10 cellular contexts compared by ENCODE assay signal in genomic region chr6:44388876-44389275, GRCh38. TPM values are rescaled to one million over a fixed set of nuclear protein-coding genes. Genes with fewer than 3 reads are reported as not detected.
DNase-seq lines count a peak whose midpoint lies in the region; ATAC-seq and TF ChIP-seq lines count a peak whose summit lies in the region.
"Had no signal": no experiment of that assay in that cellular context is flagged by ENCODE, and none has a peak within 500 bp of the region (broad histone marks: within the 10 kb centered on the region; RNA-seq: fewer than 3 reads in every experiment).

No MANE protein-coding gene starts in this region.

- DNase-seq in activated T-cell treated with anti-CD3 and anti-CD28 coated beads, Interleukin-2, amount 50 U/mL, for 4 hours: no peak
- DNase-seq in activated T-cell treated with anti-CD3 and anti-CD28 coated beads for 4 hours: no peak
- no peak for DNase-seq in activated T-helper 1 cell treated with anti-CD3 and anti-CD28 coated beads, Interleukin-12 subunit alpha, Interleukin-12 subunit beta, Interleukin-2, Interleukin-4 antibody, amounts not matched to agents 30 ng/mL and 10 ng/mL and 1 ng/mL, durations not matched to agents 14 hours and 24 hours and 36 hours (ENCODE audit: low spot score)
- no peak for DNase-seq in kidney epithelial cell (ENCODE audit: low read depth)
- no peak for DNase-seq in SK-N-DZ (ENCODE audit: low spot score)
- no peak for DNase-seq in NCI-H1436 treated with DMSO at 0.1 percent for 48 hours (lab: John Stamatoyannopoulos, UW)
- no peak for DNase-seq in ureter (ENCODE audit: low spot score)
- DNase-seq: COR-L47, NCI-H1105 treated with DMSO at 0.1 percent for 48 hours had no signal

- TF ChIP-seq CTCF in kidney epithelial cell (IDR thresholded peaks at IDR 0.05; ENCODE audit: insufficient read depth, low read length, poor library complexity, severe bottlenecking): no peak

- intact Hi-C loops in activated T-helper 1 cell treated with anti-CD3 and anti-CD28 coated beads, Interleukin-12 subunit alpha, Interleukin-12 subunit beta, Interleukin-2, Interleukin-4 antibody, amounts not matched to agents 30 ng/mL and 10 ng/mL and 1 ng/mL, durations not matched to agents 14 hours and 24 hours and 36 hours (cut with micrococcal nuclease): loop anchor here (5.0 kb wide), 4 partner anchors 617 to 1337 kb away; partner anchors contain the start of genes CUL7, SUPT3H and VEGFA

- H3K36me3 Mint-ChIP-seq in activated T-cell treated with anti-CD3 and anti-CD28 coated beads, Interleukin-2, amount 50 U/mL, for 4 hours (ENCODE audit: insufficient read depth): peaks cover 26% of the 10 kb centered on the region
- peaks cover 37% of the 10 kb centered on the region for H3K36me3 Mint-ChIP-seq in activated T-helper 1 cell treated with anti-CD3 and anti-CD28 coated beads, Interleukin-12 subunit alpha, Interleukin-12 subunit beta, Interleukin-2, Interleukin-4 antibody, amounts not matched to agents 30 ng/mL and 10 ng/mL and 1 ng/mL, durations not matched to agents 14 hours and 24 hours and 36 hours (ENCODE audit: low read depth)

- H3K9me3 Mint-ChIP-seq in activated T-cell treated with anti-CD3 and anti-CD28 coated beads, Interleukin-2, amount 50 U/mL, for 4 hours: no peaks in the 10 kb centered on the region
- H3K9me3 Mint-ChIP-seq in activated T-helper 1 cell treated with anti-CD3 and anti-CD28 coated beads, Interleukin-12 subunit alpha, Interleukin-12 subunit beta, Interleukin-2, Interleukin-4 antibody, amounts not matched to agents 30 ng/mL and 10 ng/mL and 1 ng/mL, durations not matched to agents 14 hours and 24 hours and 36 hours: no peaks in the 10 kb centered on the region

- no peaks in the 10 kb centered on the region for H3K9me3 ChIP-seq in subcutaneous abdominal adipose tissue (ENCODE audit: control insufficient read depth in 5 of 5, low read length in 5 of 5)

- H3K4me1 ChIP-seq in subcutaneous abdominal adipose tissue (ENCODE audit: control insufficient read depth in 5 of 5, insufficient read depth in 5 of 5, low read length in 5 of 5): peaks cover 6 to 28% (median 22%) of the 10 kb centered on the region in 5 donors

- H3K36me3 ChIP-seq in kidney epithelial cell (ENCODE audit: control insufficient read depth, insufficient read depth, low read length) (no peaks in the 10 kb centered on the region), subcutaneous abdominal adipose tissue (ENCODE audit: control insufficient read depth in 5 of 5, insufficient read depth in 5 of 5, low read length in 5 of 5) (peaks cover 16 to 28% (median 19%) of the 10 kb centered on the region in 5 donors)

- H3K27me3 ChIP-seq in kidney epithelial cell (ENCODE audit: control insufficient read depth, insufficient read depth, low read length) (no peaks in the 10 kb centered on the region), subcutaneous abdominal adipose tissue (ENCODE audit: control insufficient read depth in 5 of 5, insufficient read depth in 4 of 5, low read length in 5 of 5) (no peaks in the 10 kb centered on the region)

- peak overlapping the region in 2 of 5 donors; percentile 15 to 31 for H3K9ac ChIP-seq in subcutaneous abdominal adipose tissue (ENCODE audit: low read length in 5 of 5)

- no peak overlapping the region for H3K27ac ChIP-seq in subcutaneous abdominal adipose tissue (ENCODE audit: low read depth, low read length)

- peaks cover 37% of the 10 kb centered on the region for H3K4me1 Mint-ChIP-seq in activated T-cell treated with anti-CD3 and anti-CD28 coated beads, Interleukin-2, amount 50 U/mL, for 4 hours (ENCODE audit: low read depth)
- peaks cover 40% of the 10 kb centered on the region for H3K4me1 Mint-ChIP-seq in activated T-helper 1 cell treated with anti-CD3 and anti-CD28 coated beads, Interleukin-12 subunit alpha, Interleukin-12 subunit beta, Interleukin-2, Interleukin-4 antibody, amounts not matched to agents 30 ng/mL and 10 ng/mL and 1 ng/mL, durations not matched to agents 14 hours and 24 hours and 36 hours (ENCODE audit: low read depth)

- H3K27me3 Mint-ChIP-seq in activated T-cell treated with anti-CD3 and anti-CD28 coated beads, Interleukin-2, amount 50 U/mL, for 4 hours (ENCODE audit: low read depth): no peaks in the 10 kb centered on the region
- no peaks in the 10 kb centered on the region for H3K27me3 Mint-ChIP-seq in activated T-helper 1 cell treated with anti-CD3 and anti-CD28 coated beads, Interleukin-12 subunit alpha, Interleukin-12 subunit beta, Interleukin-2, Interleukin-4 antibody, amounts not matched to agents 30 ng/mL and 10 ng/mL and 1 ng/mL, durations not matched to agents 14 hours and 24 hours and 36 hours (ENCODE audit: insufficient read depth)

- no peak for ATAC-seq in activated T-cell treated with anti-CD3 and anti-CD28 coated beads, Interleukin-2, amount 50 U/mL, for 4 hours

- peak overlapping the region; percentile 82 for H3K27ac Mint-ChIP-seq in activated T-helper 1 cell treated with anti-CD3 and anti-CD28 coated beads, Interleukin-12 subunit alpha, Interleukin-12 subunit beta, Interleukin-2, Interleukin-4 antibody, amounts not matched to agents 30 ng/mL and 10 ng/mL and 1 ng/mL, durations not matched to agents 14 hours and 24 hours and 36 hours

- H3K4me3 ChIP-seq in kidney epithelial cell (ENCODE audit: low read depth, low read length) (peak overlapping the region; percentile 59), subcutaneous abdominal adipose tissue (ENCODE audit: low read depth in 1 of 5, low read length in 5 of 5) (peak overlapping the region in 4 of 5 donors; percentile 39 to 92 (median 89))

- H3K4me3 Mint-ChIP-seq in activated T-cell treated with anti-CD3 and anti-CD28 coated beads, Interleukin-2, amount 50 U/mL, for 4 hours: peak overlapping the region; percentile 93
- H3K4me3 Mint-ChIP-seq in activated T-helper 1 cell treated with anti-CD3 and anti-CD28 coated beads, Interleukin-12 subunit alpha, Interleukin-12 subunit beta, Interleukin-2, Interleukin-4 antibody, amounts not matched to agents 30 ng/mL and 10 ng/mL and 1 ng/mL, durations not matched to agents 14 hours and 24 hours and 36 hours: peak overlapping the region; percentile 97

RNA-seq across cellular contexts. Expression of gene CDC5L, which starts 1.4 kb away (rescaled TPM):
- 10 to 100 TPM; 23.5 to 24.5 (median 23.9) TPM for total RNA-seq in activated T-cell treated with anti-CD3 and anti-CD28 coated beads, Interleukin-2, amount 50 U/mL, for 4 hours
- total RNA-seq in activated T-helper 1 cell treated with anti-CD3 and anti-CD28 coated beads, Interleukin-12 subunit alpha, Interleukin-12 subunit beta, Interleukin-2, Interleukin-4 antibody, amounts not matched to agents 30 ng/mL and 10 ng/mL and 1 ng/mL, durations not matched to agents 14 hours and 24 hours and 36 hours: 28.1 and 28.4 TPM in 2 replicates
- total RNA-seq in kidney epithelial cell: 22.9 and 24.9 TPM in 2 replicates
- polyA plus RNA-seq in SK-N-DZ (2014; cell fraction: cytosol; rRNA removed): 36.2 and 36.3 TPM in 2 replicates
- polyA plus RNA-seq in SK-N-DZ (2014; cell fraction: nucleus; rRNA removed): 22.1 and 22.7 TPM in 2 replicates
- total RNA-seq in ureter: 22.1 TPM

RNA-seq across cellular contexts. Expression of gene SPATS1, which starts 46.4 kb away (rescaled TPM):
- not detected for total RNA-seq in activated T-cell treated with anti-CD3 and anti-CD28 coated beads, Interleukin-2, amount 50 U/mL, for 4 hours
- not detected in 2 replicates for total RNA-seq in activated T-helper 1 cell treated with anti-CD3 and anti-CD28 coated beads, Interleukin-12 subunit alpha, Interleukin-12 subunit beta, Interleukin-2, Interleukin-4 antibody, amounts not matched to agents 30 ng/mL and 10 ng/mL and 1 ng/mL, durations not matched to agents 14 hours and 24 hours and 36 hours
- total RNA-seq in kidney epithelial cell: not detected in 2 replicates
- polyA plus RNA-seq in SK-N-DZ (2014; cell fraction: cytosol; rRNA removed): 0.78 and 0.85 TPM in 2 replicates
- 0.23 TPM in 1 of 2 replicates, not detected in the other for polyA plus RNA-seq in SK-N-DZ (2014; cell fraction: nucleus; rRNA removed)
- not detected for total RNA-seq in ureter
